In the genomic region with DNA sequence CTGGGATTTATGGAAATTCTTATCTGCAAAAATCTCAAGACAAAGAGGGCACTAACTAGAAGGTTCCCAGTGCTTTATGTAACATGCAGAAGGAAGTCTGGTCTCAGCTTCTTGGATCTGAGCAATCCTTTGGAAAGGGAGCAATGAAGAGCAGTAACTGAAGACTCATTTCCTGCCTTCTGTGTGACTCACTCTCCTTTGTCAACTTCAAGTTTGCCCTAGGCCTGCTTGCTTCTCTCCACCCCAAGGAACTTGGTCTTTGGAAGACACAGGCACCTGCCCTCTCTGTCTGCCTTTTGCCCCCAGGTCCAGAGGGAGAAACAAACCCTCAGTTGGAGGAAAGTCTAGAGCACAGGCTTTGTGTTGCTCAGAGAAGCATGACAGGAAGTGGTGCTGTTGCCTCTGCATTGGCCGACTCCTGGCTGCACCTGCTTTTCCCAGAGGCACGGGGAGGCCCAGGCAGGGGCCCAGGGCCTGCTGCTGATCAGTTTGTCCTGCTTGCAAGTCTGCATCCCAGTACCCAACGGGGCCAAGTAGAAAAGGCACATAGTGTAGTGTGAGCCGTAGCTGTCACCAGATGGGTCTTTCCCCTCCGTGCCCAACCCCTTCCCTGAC, we compare ENCODE assay signal across 8 cellular contexts.
DNase-seq lines count a peak whose midpoint lies in the region; ATAC-seq and TF ChIP-seq lines count a peak whose summit lies in the region.

No MANE protein-coding gene starts in this region.

- H3K9me3 ChIP-seq in adipocyte (ENCODE audit: control insufficient read depth, low read length): no peaks in the 10 kb centered on the region
- H3K9me3 ChIP-seq in upper lobe of left lung: no peaks in the 10 kb centered on the region

- H3K4me3 ChIP-seq in NB4 (ENCODE audit: low read depth, low read length): no peak overlapping the region
- H3K4me3 ChIP-seq in adipocyte (ENCODE audit: low read length): no peak overlapping the region
- no peak overlapping the region for H3K4me3 ChIP-seq in upper lobe of left lung

- intact Hi-C loops in left colon (cut with DNase I, micrococcal nuclease): no loop called here

- peaks cover 3% of the 10 kb centered on the region for H3K36me3 ChIP-seq in adipocyte (ENCODE audit: control insufficient read depth, insufficient read depth, low read length, severe bottlenecking)
- H3K36me3 ChIP-seq in upper lobe of left lung: no peaks in the 10 kb centered on the region

- WGBS in upper lobe of left lung, 2 donors: 64 to 100% methylated on average over 2 to 5 of the region's 5 CpGs

- H3K4me1 ChIP-seq in adipocyte (ENCODE audit: control insufficient read depth, insufficient read depth, low read length) (peaks cover 65% of the 10 kb centered on the region), upper lobe of left lung (peaks cover 63 to 71% (median 70%) of the 10 kb centered on the region in 4 donors)

- peak; percentile 89 for DNase-seq in GM04504 (ENCODE audit: low read depth)
- DNase-seq in NB4 (ENCODE audit: low read depth): peak; percentile 77
- peak; percentile 70 for DNase-seq in adipocyte (ENCODE audit: low read depth)
- DNase-seq in left colon: peak; percentile 36 to 70
- peak in 1 of 2 donors; percentile 59 for DNase-seq in upper lobe of left lung
- DNase-seq in activated gamma-delta T cell treated with Interleukin-2 at 50 U/mL for 16 hours: no peak
- DNase-seq in GF-D8 (lab: John Stamatoyannopoulos, UW): no peak

- H3K9ac ChIP-seq in adipocyte (ENCODE audit: low read length): no peak overlapping the region

- TF ChIP-seq EP300 in upper lobe of left lung (IDR thresholded peaks at IDR 0.05): no peak

- ATAC-seq in left colon: peak; percentile 62
- ATAC-seq in upper lobe of left lung (ENCODE audit: low FRiP score in 2 of 2): peak in 1 of 2 donors; percentile 71
- no peak for ATAC-seq in GM18502 (IDR thresholded peaks at IDR 0.05; ENCODE audit: poor library complexity, unreplicated experiment)

- H3K27me3 ChIP-seq in adipocyte (replicated peaks; ENCODE audit: control insufficient read depth, insufficient read depth, low read length) (no peaks in the 10 kb centered on the region), upper lobe of left lung (no peaks in the 10 kb centered on the region)

- peak overlapping the region; percentile 3 to 79 (median 68) for H3K27ac ChIP-seq in upper lobe of left lung

- TF ChIP-seq CTCF in NB4 (IDR thresholded peaks at IDR 0.05; ENCODE audit: low read depth, low read length) (no peak), upper lobe of left lung (IDR thresholded peaks at IDR 0.05) (no peak)

- TF ChIP-seq POLR2A in NB4 (IDR thresholded peaks at IDR 0.05; ENCODE audit: extremely low read depth, insufficient read length) (no peak), upper lobe of left lung (IDR thresholded peaks at IDR 0.05) (no peak)

Comparison
In these comparisons a context has a peak if more than half of its experiments do, and no peak if none do; other contexts are left out.
1. DNase-seq: peak in GM04504 (single experiment), NB4 (single experiment), adipocyte (single experiment) and left colon (2 of 2); none in activated gamma-delta T cell treated with Interleukin-2 at 50 U/mL for 16 hours (single experiment) and GF-D8 (single experiment).